In genomic region chr16:4769306-4769638, GRCh38 we compare ENCODE assay signal across 8 cellular contexts. TPM values are rescaled to one million over a fixed set of nuclear protein-coding genes. Genes with fewer than 3 reads are reported as not detected.
DNase-seq lines count a peak whose midpoint lies in the region; ATAC-seq and TF ChIP-seq lines count a peak whose summit lies in the region.

No MANE protein-coding gene starts in this region.

- H3K27me3 ChIP-seq in cardiac muscle cell = no peaks in the 10 kb centered on the region
- H3K27me3 ChIP-seq in mesenchymal stem cell (ENCODE audit: control insufficient read depth in 1 of 2, insufficient read depth in 1 of 2, low read length in 2 of 2) = no peaks in the 10 kb centered on the region

- H3K79me1 ChIP-seq in mesenchymal stem cell (replicated peaks; ENCODE audit: low read length, poor library complexity, severe bottlenecking) = peaks cover 11% of the 10 kb centered on the region

- DNase-seq in cardiac muscle cell (ENCODE audit: low read depth in 1 of 2, low spot score in 1 of 2) = no peak
- DNase-seq in Right ventricle myocardium inferior (ENCODE audit: missing footprints) = no peak
- no peak for DNase-seq in MCF 10A (ENCODE audit: unreplicated experiment)
- DNase-seq in mesenchymal stem cell = no peak
- no peak for DNase-seq in type B pancreatic cell (ENCODE audit: extremely low spot score, unreplicated experiment)
- DNase-seq in midbrain (lab: John Stamatoyannopoulos, UW) = no peak

- intact Hi-C loops in Right ventricle myocardium inferior (cut with DNase I) (no loop called here), MCF 10A (cut with micrococcal nuclease) (loop anchor here (2.0 kb wide), 1 partner anchor 78 kb away; the partner anchor contains the start of genes GLYR1 and UBN1)

- CTCF ChIA-PET in MCF 10A (lab: Yijun Ruan, JAX) = interaction anchor here (0.6 to 1.2 kb wide), 2 partner anchors 35 to 43 kb away, joined by 3 to 4 read pairs; partner anchors contain the start of genes ANKS3 and DNAAF8

- BruUV-seq in MCF 10A (replicated peaks; lab: Mats Ljungman, UMichigan) = no TSS peak

- H3K4me1 Mint-ChIP-seq in MCF 10A (ENCODE audit: insufficient read depth, unreplicated experiment) = peaks cover 5% of the 10 kb centered on the region
- H3K4me1 Mint-ChIP-seq in type B pancreatic cell (ENCODE audit: unreplicated experiment) = peaks cover 22% of the 10 kb centered on the region

- H3K23ac ChIP-seq in mesenchymal stem cell (ENCODE audit: low read length in 2 of 2) = no peak overlapping the region

- no peak overlapping the region for H2BK5ac ChIP-seq in mesenchymal stem cell (ENCODE audit: low read depth, low read length, poor library complexity, severe bottlenecking)

- H3K27ac ChIP-seq in cardiac muscle cell = peak overlapping the region; percentile 2
- no peak overlapping the region for H3K27ac ChIP-seq in mesenchymal stem cell (ENCODE audit: low read length, poor library complexity, severe bottlenecking)

- H4K8ac ChIP-seq in mesenchymal stem cell (ENCODE audit: low read length) = peak overlapping the region; percentile 67

- POLR2A ChIA-PET in MCF 10A (lab: Yijun Ruan, JAX) = interaction anchor here (1.0 to 4.8 kb wide), 13 partner anchors 24 to 265 kb away, joined by 3 to 64 read pairs (median 7); partner anchors contain the start of genes ANKS3, DNAAF8, GLYR1 and NAGPA

- H3K9me3 Mint-ChIP-seq in MCF 10A (ENCODE audit: unreplicated experiment) = no peaks in the 10 kb centered on the region
- H3K9me3 Mint-ChIP-seq in type B pancreatic cell = no peaks in the 10 kb centered on the region

- H3K4me2 ChIP-seq in mesenchymal stem cell (ENCODE audit: low read length, poor library complexity, severe bottlenecking) = no peak overlapping the region

- H3K36me3 ChIP-seq in cardiac muscle cell (peaks cover 3% of the 10 kb centered on the region), mesenchymal stem cell (ENCODE audit: control insufficient read depth in 1 of 2, insufficient read depth in 2 of 2, low read depth in 1 of 2, low read length in 2 of 2) (peaks cover 9 to 11% of the 10 kb centered on the region in 2 experiments)

- H3K9me3 ChIP-seq in cardiac muscle cell (ENCODE audit: low read depth) (no peaks in the 10 kb centered on the region), mesenchymal stem cell (ENCODE audit: control insufficient read depth, low read length) (no peaks in the 10 kb centered on the region)

- no peak overlapping the region for H2AK5ac ChIP-seq in mesenchymal stem cell (ENCODE audit: low read length, severe bottlenecking)

- peak overlapping the region; percentile 90 for H3K4me3 Mint-ChIP-seq in MCF 10A (ENCODE audit: unreplicated experiment)
- peak overlapping the region; percentile 91 for H3K4me3 Mint-ChIP-seq in type B pancreatic cell

- no peak overlapping the region for H4K91ac ChIP-seq in mesenchymal stem cell (ENCODE audit: low read length)

- no peak overlapping the region for H3K14ac ChIP-seq in mesenchymal stem cell (ENCODE audit: low read length in 2 of 2)

- TF ChIP-seq CTCF in cardiac muscle cell (IDR thresholded peaks at IDR 0.05; ENCODE audit: low read depth, low read length) (no peak), MCF 10A (IDR thresholded peaks at IDR 0.05; ENCODE audit: unreplicated experiment) (no peak), type B pancreatic cell (conservative IDR thresholded peaks at IDR 0.05) (no peak)

- no peak overlapping the region for H2BK120ac ChIP-seq in mesenchymal stem cell (ENCODE audit: low read depth, low read length)

- H2BK12ac ChIP-seq in mesenchymal stem cell (ENCODE audit: low read length in 2 of 2) = no peak overlapping the region

- H3K36me3 Mint-ChIP-seq in MCF 10A (ENCODE audit: insufficient read depth, unreplicated experiment) (peaks cover 10% of the 10 kb centered on the region), type B pancreatic cell (no peaks in the 10 kb centered on the region)

- H2BK15ac ChIP-seq in mesenchymal stem cell (ENCODE audit: low read depth, poor library complexity, severe bottlenecking) = no peak overlapping the region

- H3K18ac ChIP-seq in mesenchymal stem cell (ENCODE audit: low read depth in 1 of 2, low read length in 2 of 2) = no peak overlapping the region

- H3K27me3 Mint-ChIP-seq in MCF 10A (ENCODE audit: insufficient read depth, unreplicated experiment) (no peaks in the 10 kb centered on the region), type B pancreatic cell (no peaks in the 10 kb centered on the region)

- H3K4ac ChIP-seq in mesenchymal stem cell (ENCODE audit: low read depth in 1 of 2, low read length in 2 of 2) = no peak overlapping the region

- H2AFZ ChIP-seq in mesenchymal stem cell (ENCODE audit: low read depth, low read length) = no peak overlapping the region

- no peak for ATAC-seq in Right ventricle myocardium inferior
- ATAC-seq in HG03342 (IDR thresholded peaks at IDR 0.05; ENCODE audit: unreplicated experiment) = no peak
- ATAC-seq in activated CD4-positive, CD25-positive, alpha-beta regulatory T cell treated with anti-CD3 and anti-CD28 coated beads, Interleukin-2, amount 50 U/mL, for 24 hours = no peak

- peak overlapping the region; percentile 94 for H3K9ac ChIP-seq in mesenchymal stem cell (ENCODE audit: low read length)

- WGBS in mesenchymal stem cell = 90% methylated on average over 7 of the region's 7 CpGs

- H3K4me1 ChIP-seq in cardiac muscle cell (ENCODE audit: low read depth) = peaks cover 4% of the 10 kb centered on the region
- peaks cover 18% of the 10 kb centered on the region for H3K4me1 ChIP-seq in mesenchymal stem cell (ENCODE audit: control insufficient read depth, insufficient read depth, low read depth, low read length)

- no peak overlapping the region for H3K27ac Mint-ChIP-seq in MCF 10A (ENCODE audit: low read depth, unreplicated experiment)
- H3K27ac Mint-ChIP-seq in type B pancreatic cell = peak overlapping the region; percentile 59

- no peak overlapping the region for H3K4me3 ChIP-seq in cardiac muscle cell
- peak overlapping the region in 1 of 2 experiments; percentile 89 for H3K4me3 ChIP-seq in mesenchymal stem cell (ENCODE audit: insufficient read depth in 1 of 2, low read depth in 1 of 2, low read length in 2 of 2)

RNA-seq across cellular contexts. Expression of gene ZNF500, which starts 2.3 kb away (rescaled TPM):
- total RNA-seq in cardiac muscle cell = 20.4 and 32.7 TPM in 2 replicates
- 17.0 and 23.8 TPM in 2 replicates for polyA plus RNA-seq in cardiac muscle cell
- 6.5 TPM for total RNA-seq in Right ventricle myocardium inferior
- 13.8 and 14.0 TPM in 2 replicates for total RNA-seq in MCF 10A (2022)
- 5.4 TPM for polyA plus RNA-seq in mesenchymal stem cell (2013, experiment 1 of 2)
- polyA plus RNA-seq in mesenchymal stem cell (2013, experiment 2 of 2) = 5.4 TPM
- 19.0 and 21.0 TPM in 2 replicates for total RNA-seq in type B pancreatic cell (ENCODE audit: low replicate concordance)

RNA-seq across cellular contexts. Expression of gene SEPTIN12, which starts 18.9 kb away (rescaled TPM):
- total RNA-seq in cardiac muscle cell (1.7 and 2.9 TPM in 2 replicates), Right ventricle myocardium inferior (not detected), MCF 10A (2022) (not detected in 2 replicates), type B pancreatic cell (ENCODE audit: low replicate concordance) (not detected in 2 replicates)
- polyA plus RNA-seq in cardiac muscle cell = 2.2 and 7.3 TPM in 2 replicates
- not detected for polyA plus RNA-seq in mesenchymal stem cell (2013, experiment 1 of 2)
- not detected for polyA plus RNA-seq in mesenchymal stem cell (2013, experiment 2 of 2)

RNA-seq across cellular contexts. Expression of gene SMIM22, which starts 25.9 kb away (rescaled TPM):
- total RNA-seq in cardiac muscle cell (not detected in 2 replicates), Right ventricle myocardium inferior (not detected), MCF 10A (2022) (2.2 and 2.4 TPM in 2 replicates), type B pancreatic cell (ENCODE audit: low replicate concordance) (5.0 and 7.8 TPM in 2 replicates)
- polyA plus RNA-seq in cardiac muscle cell = 0.41 and 5.3 TPM in 2 replicates
- polyA plus RNA-seq in mesenchymal stem cell (2013, experiment 1 of 2) = not detected
- not detected for polyA plus RNA-seq in mesenchymal stem cell (2013, experiment 2 of 2)

RNA-seq across cellular contexts. Expression of gene ROGDI, which starts 33.2 kb away (rescaled TPM):
- total RNA-seq in cardiac muscle cell (146 and 161 TPM in 2 replicates), Right ventricle myocardium inferior (102 TPM), MCF 10A (2022) (5.9 and 7.0 TPM in 2 replicates), type B pancreatic cell (ENCODE audit: low replicate concordance) (37.6 and 39.3 TPM in 2 replicates)
- polyA plus RNA-seq in cardiac muscle cell = 173 and 220 TPM in 2 replicates
- 22.7 TPM for polyA plus RNA-seq in mesenchymal stem cell (2013, experiment 1 of 2)
- 24.1 TPM for polyA plus RNA-seq in mesenchymal stem cell (2013, experiment 2 of 2)

RNA-seq across cellular contexts. Expression of gene DNAAF8, which starts 34.9 kb away (rescaled TPM):
- total RNA-seq in cardiac muscle cell = 0.77 and 1.2 TPM in 2 replicates
- 0.07 and 1.2 TPM in 2 replicates for polyA plus RNA-seq in cardiac muscle cell
- total RNA-seq in Right ventricle myocardium inferior = 1.5 TPM
- total RNA-seq in MCF 10A (2022) = 0.56 and 1.6 TPM in 2 replicates
- polyA plus RNA-seq in mesenchymal stem cell (2013, experiment 1 of 2) = 1.1 TPM
- 1.2 TPM for polyA plus RNA-seq in mesenchymal stem cell (2013, experiment 2 of 2)
- total RNA-seq in type B pancreatic cell (ENCODE audit: low replicate concordance) = 0.74 and 2.6 TPM in 2 replicates
